In genomic region chr22:44273175-44273574, GRCh38 we compare ENCODE assay signal across 26 cellular contexts. TPM values are rescaled to one million over a fixed set of nuclear protein-coding genes. Genes with fewer than 3 reads are reported as not detected.
A peak's percentile ranks its signal among the peaks of the same experiment; 100 is the strongest.
DNase-seq lines count a peak whose midpoint lies in the region; ATAC-seq and TF ChIP-seq lines count a peak whose summit lies in the region.
"Had no signal": no experiment of that assay in that cellular context is flagged by ENCODE, and none has a peak within 500 bp of the region (broad histone marks: within the 10 kb centered on the region; RNA-seq: fewer than 3 reads in every experiment).

No MANE protein-coding gene starts in this region.

- no peaks in the 10 kb centered on the region for H3K36me3 ChIP-seq in OCI-LY7 (ENCODE audit: insufficient read depth, low read length)
- H3K36me3 ChIP-seq: BE2C, Peyer's patch had no signal

- no peak overlapping the region for H3K4me3 ChIP-seq in OCI-LY7 (ENCODE audit: low read depth, low read length, poor library complexity, severe bottlenecking)
- H3K4me3 ChIP-seq: GM23248, Peyer's patch, SK-N-MC had no signal

- peak; percentile 28 to 77 for ATAC-seq in naive B cell (ENCODE audit: low read depth in 2 of 2)

- no peak overlapping the region for H3K27ac ChIP-seq in OCI-LY7 (ENCODE audit: low read depth, low read length, poor library complexity, severe bottlenecking)
- H3K27ac ChIP-seq: 22Rv1, GM23248, Peyer's patch, SK-N-MC had no signal

- H3K9me2 ChIP-seq in OCI-LY7 (ENCODE audit: insufficient read depth, low read length) = no peaks in the 10 kb centered on the region

- POLR2A ChIA-PET in OCI-LY7 (lab: Charles Lee) = no interaction called here

- BruUV-seq in OCI-LY7 (replicated peaks; lab: Mats Ljungman, UMichigan) = no TSS peak

- intact Hi-C loops in OCI-LY7 (cut with micrococcal nuclease; ENCODE audit: unreplicated experiment) = no loop called here

- H3K79me2 ChIP-seq in OCI-LY7 (ENCODE audit: insufficient read depth, low read depth, low read length) = no peaks in the 10 kb centered on the region

- no peak overlapping the region for H2AFZ ChIP-seq in OCI-LY7 (ENCODE audit: low read length)
- H2AFZ ChIP-seq: GM23248 had no signal

- no peak overlapping the region for H3K4me3 Mint-ChIP-seq in naive B cell
- H3K4me3 Mint-ChIP-seq: CD4-positive, CD25-positive, alpha-beta regulatory T cell; H9; HFFc6 had no signal

- H3K9me3 Mint-ChIP-seq in naive B cell = no peaks in the 10 kb centered on the region
- H3K9me3 Mint-ChIP-seq: H9, HFFc6 had no signal

- H3K27ac Mint-ChIP-seq in naive B cell = peak overlapping the region in 1 of 6 donors; percentile 28
- H3K27ac Mint-ChIP-seq: CD4-positive, CD25-positive, alpha-beta regulatory T cell; H9; HFFc6 had no signal

- peak; percentile 46 for DNase-seq in NCI-H2171 treated with DMSO at 0.1 percent for 48 hours (lab: John Stamatoyannopoulos, UW)
- no peak for DNase-seq in NCI-H2171 (lab: John Stamatoyannopoulos, UW)
- peak; percentile 19 for DNase-seq in OCI-LY7 (ENCODE audit: low spot score)
- peak; percentile 14 for DNase-seq in naive B cell
- DNase-seq in NCI-H187 treated with DMSO at 0.1 percent for 48 hours (lab: John Stamatoyannopoulos, UW) = no peak
- no peak for DNase-seq in OCI-M1 (lab: John Stamatoyannopoulos, UW)
- no peak for DNase-seq in HUDEP-2 (lab: John Stamatoyannopoulos, UW; ENCODE audit: unreplicated experiment in 76 of 76)
- DNase-seq in COR-L47 (lab: John Stamatoyannopoulos, UW) = no peak
- DNase-seq: BE2C; CD4-positive, CD25-positive, alpha-beta regulatory T cell; GM23248; H9; HFFc6; IMR-90; KG1; MM.1S; NCI-H1092; NCI-H1417 treated with DMSO at 0.1 percent for 48 hours; NCI-H2029; NCI-H226; NCI-H510A; NCI-H69; Peyer's patch; SIG-M5 had no signal

- no peaks in the 10 kb centered on the region for H3K9me3 ChIP-seq in OCI-LY7 (ENCODE audit: low read length)
- H3K9me3 ChIP-seq: BE2C, Peyer's patch had no signal

- H3K4me1 Mint-ChIP-seq in naive B cell = peaks cover 0 to 12% (median 12%) of the 10 kb centered on the region in 3 donors
- H3K4me1 Mint-ChIP-seq: CD4-positive, CD25-positive, alpha-beta regulatory T cell had no signal

- H3K4me1 ChIP-seq in OCI-LY7 (ENCODE audit: insufficient read depth, low read length, poor library complexity, severe bottlenecking) = peaks cover 11% of the 10 kb centered on the region
- H3K4me1 ChIP-seq: BE2C, Peyer's patch had no signal

- H3K27me3 Mint-ChIP-seq in naive B cell = peaks cover 10 to 22% (median 21%) of the 10 kb centered on the region in 3 donors

- CTCF ChIA-PET in OCI-LY7 (lab: Charles Lee; ENCODE audit: unreplicated experiment) = no interaction called here

- no peak for TF ChIP-seq CTCF in OCI-LY7 (conservative IDR thresholded peaks at IDR 0.05; ENCODE audit: low read length)

- no peaks in the 10 kb centered on the region for H3K36me3 Mint-ChIP-seq in naive B cell
- H3K36me3 Mint-ChIP-seq: CD4-positive, CD25-positive, alpha-beta regulatory T cell had no signal

- H3K4me2 ChIP-seq in OCI-LY7 (ENCODE audit: low read length) = 0 out of 2 replicates have a peak overlapping the region, but pooled peaks have one; percentile 11

- no peaks in the 10 kb centered on the region for H4K20me1 ChIP-seq in OCI-LY7 (ENCODE audit: insufficient read depth, low read length)

RNA-seq across cellular contexts. Expression of gene SHISAL1, which starts 39.6 kb away (rescaled TPM):
- not detected in 2 replicates for total RNA-seq in OCI-LY7 (2014; rRNA removed; shearing (Covaris generic))
- not detected in 2 replicates for total RNA-seq in OCI-LY7 (2022)
- not detected for polyA plus RNA-seq in naive B cell (ENCODE audit: low read depth in 6 of 6)
- total RNA-seq: CD4-positive, CD25-positive, alpha-beta regulatory T cell; HFFc6 had no signal
- polyA plus RNA-seq: CD4-positive, CD25-positive, alpha-beta regulatory T cell had no signal

Comparison
In these comparisons a context has a peak if more than half of its experiments do, and no peak if none do; other contexts are left out.
1. DNase-seq: peak in NCI-H2171 treated with DMSO at 0.1 percent for 48 hours (single experiment), OCI-LY7 (single experiment) and naive B cell (single experiment); none in NCI-H2171 (single experiment), NCI-H187 treated with DMSO at 0.1 percent for 48 hours (single experiment), OCI-M1 (single experiment), HUDEP-2 (0 of 76) and COR-L47 (single experiment).